ENCODE assay signal across 21 cellular contexts in the genomic region with DNA sequence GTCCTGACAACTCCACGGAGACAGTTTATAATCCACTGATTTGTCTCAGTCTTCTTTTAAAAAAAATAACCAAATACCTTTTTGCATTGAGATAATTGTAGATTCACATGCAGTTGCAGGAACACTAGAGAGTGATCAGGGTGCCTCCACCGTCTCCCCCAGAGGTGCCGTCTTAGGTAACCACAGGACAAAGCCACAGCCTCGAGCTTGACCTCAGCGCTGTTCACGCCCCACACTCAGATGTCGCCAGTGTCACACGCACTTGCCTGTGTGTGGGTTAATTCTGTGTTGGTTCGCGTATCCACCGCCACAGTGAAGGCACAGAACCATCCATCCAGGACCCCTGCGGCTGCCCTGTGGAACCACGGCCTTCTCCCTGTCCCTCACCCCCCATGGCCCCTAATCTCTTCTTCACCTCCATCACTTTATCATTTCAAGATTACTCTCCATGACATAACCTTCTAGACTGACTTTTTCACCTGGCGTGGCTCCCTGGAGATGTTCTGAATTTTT.
"Had no signal": no experiment of that assay in that cellular context is flagged by ENCODE, and none has a peak within 500 bp of the region (broad histone marks: within the 10 kb centered on the region; RNA-seq: fewer than 3 reads in every experiment).

No MANE protein-coding gene starts in this region.

- H3K4me1 Mint-ChIP-seq: central memory CD8-positive, alpha-beta T cell; memory B cell; naive B cell had no signal

- H3K9me3 Mint-ChIP-seq: central memory CD8-positive, alpha-beta T cell; dendritic cell treated with granulocyte-macrophage colony-stimulating factor and Interleukin-4, amounts not matched to agents 40 ng/mL and 50 ng/mL, for 4 days; memory B cell; stimulated activated effector memory CD8-positive, alpha-beta T cell treated with anti-CD3 and anti-CD28 coated beads, Interleukin-12 subunit alpha, Interleukin-12 subunit beta, amount 100 ng/mL, for 72 hours had no signal

- H3K36me3 Mint-ChIP-seq: memory B cell; naive B cell; stimulated activated effector memory CD8-positive, alpha-beta T cell treated with anti-CD3 and anti-CD28 coated beads, Interleukin-12 subunit alpha, Interleukin-12 subunit beta, amount 100 ng/mL, for 72 hours had no signal

- ATAC-seq: heart left ventricle; left lung; lower lobe of right lung; right cardiac atrium; stimulated activated naive CD8-positive, alpha-beta T cell treated with anti-CD3 and anti-CD28 coated beads, Interleukin-15, Interleukin-2, amounts not matched to agents 100 U/mL and 50 U/mL, for 24 hours had no signal

- H3K4me3 Mint-ChIP-seq: central memory CD8-positive, alpha-beta T cell; dendritic cell treated with granulocyte-macrophage colony-stimulating factor and Interleukin-4, amounts not matched to agents 40 ng/mL and 50 ng/mL, for 4 days; memory B cell; naive B cell; nephron; stimulated activated effector memory CD8-positive, alpha-beta T cell treated with anti-CD3 and anti-CD28 coated beads, Interleukin-12 subunit alpha, Interleukin-12 subunit beta, amount 100 ng/mL, for 72 hours had no signal

- H3K27ac Mint-ChIP-seq: dendritic cell treated with granulocyte-macrophage colony-stimulating factor and Interleukin-4, amounts not matched to agents 40 ng/mL and 50 ng/mL, for 4 days; memory B cell; naive B cell; nephron; stimulated activated effector memory CD8-positive, alpha-beta T cell treated with anti-CD3 and anti-CD28 coated beads, Interleukin-12 subunit alpha, Interleukin-12 subunit beta, amount 100 ng/mL, for 72 hours had no signal

- H3K4me1 ChIP-seq: left lung, lower lobe of right lung, tibial artery had no signal

- H3K4me3 ChIP-seq: heart left ventricle, left lung, lower lobe of right lung, ovary, smooth muscle cell, suprapubic skin, tibial artery had no signal

- H3K27ac ChIP-seq: heart left ventricle, left lung, lower lobe of right lung, neutrophil, ovary, suprapubic skin, tibial artery had no signal

- H3K27me3 Mint-ChIP-seq: central memory CD8-positive, alpha-beta T cell had no signal

- H3K36me3 ChIP-seq: heart left ventricle, left lung, lower lobe of right lung, neutrophil, ovary, suprapubic skin, tibial artery had no signal

- H3K4me2 ChIP-seq: smooth muscle cell had no signal

- H3K9me3 ChIP-seq: heart left ventricle, left lung, lower lobe of right lung, neutrophil, ovary, suprapubic skin, tibial artery had no signal

- H3K27me3 ChIP-seq: ovary had no signal

- DNase-seq: erythroblast; foreskin melanocyte; heart left ventricle; hippocampal formation; left lung; lower lobe of right lung; midbrain; naive B cell; ovary; right cardiac atrium; stimulated activated CD4-positive, alpha-beta T cell treated with anti-CD3 and anti-CD28 coated beads, Interleukin-2, amount 100 ng/mL, for 48 hours; stimulated activated naive CD8-positive, alpha-beta T cell treated with anti-CD3 and anti-CD28 coated beads, Interleukin-15, Interleukin-2, amounts not matched to agents 100 U/mL and 50 U/mL, for 24 hours had no signal
